2 cellular contexts compared by ENCODE assay signal in the genomic region with DNA sequence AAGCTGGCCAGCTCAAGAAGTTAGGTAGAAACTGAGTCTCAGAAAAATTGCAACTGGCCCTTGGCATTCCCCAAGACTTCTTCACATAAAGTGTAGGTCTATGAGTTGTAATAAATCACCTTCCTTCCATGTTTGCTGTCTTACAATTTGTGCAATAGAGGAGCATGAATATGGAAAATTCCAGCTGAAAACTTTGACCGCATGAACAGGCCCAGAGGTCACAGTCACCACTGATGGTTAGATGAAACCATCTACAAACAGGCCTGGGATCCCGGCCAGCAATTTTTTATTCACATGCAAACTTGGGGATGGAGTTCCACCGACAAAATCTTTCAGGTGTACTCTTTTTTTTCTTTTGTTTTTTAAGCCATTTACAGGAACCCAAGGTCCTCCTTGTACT.
TF ChIP-seq lines count a peak whose summit lies in the region.

No MANE protein-coding gene starts in this region.

TF ChIP-seq in liver, 16 proteins besides CTCF, POLR2A, EP300 and RAD21 (continued from another document):
- peak; percentile 32 for TF ChIP-seq NR2F2 (IDR thresholded peaks at IDR 0.05)
- TF ChIP-seq, protein P1, sequence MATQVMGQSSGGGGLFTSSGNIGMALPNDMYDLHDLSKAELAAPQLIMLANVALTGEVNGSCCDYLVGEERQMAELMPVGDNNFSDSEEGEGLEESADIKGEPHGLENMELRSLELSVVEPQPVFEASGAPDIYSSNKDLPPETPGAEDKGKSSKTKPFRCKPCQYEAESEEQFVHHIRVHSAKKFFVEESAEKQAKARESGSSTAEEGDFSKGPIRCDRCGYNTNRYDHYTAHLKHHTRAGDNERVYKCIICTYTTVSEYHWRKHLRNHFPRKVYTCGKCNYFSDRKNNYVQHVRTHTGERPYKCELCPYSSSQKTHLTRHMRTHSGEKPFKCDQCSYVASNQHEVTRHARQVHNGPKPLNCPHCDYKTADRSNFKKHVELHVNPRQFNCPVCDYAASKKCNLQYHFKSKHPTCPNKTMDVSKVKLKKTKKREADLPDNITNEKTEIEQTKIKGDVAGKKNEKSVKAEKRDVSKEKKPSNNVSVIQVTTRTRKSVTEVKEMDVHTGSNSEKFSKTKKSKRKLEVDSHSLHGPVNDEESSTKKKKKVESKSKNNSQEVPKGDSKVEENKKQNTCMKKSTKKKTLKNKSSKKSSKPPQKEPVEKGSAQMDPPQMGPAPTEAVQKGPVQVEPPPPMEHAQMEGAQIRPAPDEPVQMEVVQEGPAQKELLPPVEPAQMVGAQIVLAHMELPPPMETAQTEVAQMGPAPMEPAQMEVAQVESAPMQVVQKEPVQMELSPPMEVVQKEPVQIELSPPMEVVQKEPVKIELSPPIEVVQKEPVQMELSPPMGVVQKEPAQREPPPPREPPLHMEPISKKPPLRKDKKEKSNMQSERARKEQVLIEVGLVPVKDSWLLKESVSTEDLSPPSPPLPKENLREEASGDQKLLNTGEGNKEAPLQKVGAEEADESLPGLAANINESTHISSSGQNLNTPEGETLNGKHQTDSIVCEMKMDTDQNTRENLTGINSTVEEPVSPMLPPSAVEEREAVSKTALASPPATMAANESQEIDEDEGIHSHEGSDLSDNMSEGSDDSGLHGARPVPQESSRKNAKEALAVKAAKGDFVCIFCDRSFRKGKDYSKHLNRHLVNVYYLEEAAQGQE (IDR thresholded peaks at IDR 0.05) = peak; percentile 25
- TF ChIP-seq, protein P2, sequence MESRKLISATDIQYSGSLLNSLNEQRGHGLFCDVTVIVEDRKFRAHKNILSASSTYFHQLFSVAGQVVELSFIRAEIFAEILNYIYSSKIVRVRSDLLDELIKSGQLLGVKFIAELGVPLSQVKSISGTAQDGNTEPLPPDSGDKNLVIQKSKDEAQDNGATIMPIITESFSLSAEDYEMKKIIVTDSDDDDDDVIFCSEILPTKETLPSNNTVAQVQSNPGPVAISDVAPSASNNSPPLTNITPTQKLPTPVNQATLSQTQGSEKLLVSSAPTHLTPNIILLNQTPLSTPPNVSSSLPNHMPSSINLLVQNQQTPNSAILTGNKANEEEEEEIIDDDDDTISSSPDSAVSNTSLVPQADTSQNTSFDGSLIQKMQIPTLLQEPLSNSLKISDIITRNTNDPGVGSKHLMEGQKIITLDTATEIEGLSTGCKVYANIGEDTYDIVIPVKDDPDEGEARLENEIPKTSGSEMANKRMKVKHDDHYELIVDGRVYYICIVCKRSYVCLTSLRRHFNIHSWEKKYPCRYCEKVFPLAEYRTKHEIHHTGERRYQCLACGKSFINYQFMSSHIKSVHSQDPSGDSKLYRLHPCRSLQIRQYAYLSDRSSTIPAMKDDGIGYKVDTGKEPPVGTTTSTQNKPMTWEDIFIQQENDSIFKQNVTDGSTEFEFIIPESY (IDR thresholded peaks at IDR 0.05) = peak; percentile 56
- peak in 1 of 2 donors; percentile 13 for TF ChIP-seq GABPA (IDR thresholded peaks at IDR 0.05 in 1 of 2, conservative IDR thresholded peaks at IDR 0.05 in 1 of 2)

TF ChIP-seq in HepG2, 621 proteins besides CTCF, POLR2A, EP300 and RAD21 (continued from another document):
- TF ChIP-seq, protein P3, sequence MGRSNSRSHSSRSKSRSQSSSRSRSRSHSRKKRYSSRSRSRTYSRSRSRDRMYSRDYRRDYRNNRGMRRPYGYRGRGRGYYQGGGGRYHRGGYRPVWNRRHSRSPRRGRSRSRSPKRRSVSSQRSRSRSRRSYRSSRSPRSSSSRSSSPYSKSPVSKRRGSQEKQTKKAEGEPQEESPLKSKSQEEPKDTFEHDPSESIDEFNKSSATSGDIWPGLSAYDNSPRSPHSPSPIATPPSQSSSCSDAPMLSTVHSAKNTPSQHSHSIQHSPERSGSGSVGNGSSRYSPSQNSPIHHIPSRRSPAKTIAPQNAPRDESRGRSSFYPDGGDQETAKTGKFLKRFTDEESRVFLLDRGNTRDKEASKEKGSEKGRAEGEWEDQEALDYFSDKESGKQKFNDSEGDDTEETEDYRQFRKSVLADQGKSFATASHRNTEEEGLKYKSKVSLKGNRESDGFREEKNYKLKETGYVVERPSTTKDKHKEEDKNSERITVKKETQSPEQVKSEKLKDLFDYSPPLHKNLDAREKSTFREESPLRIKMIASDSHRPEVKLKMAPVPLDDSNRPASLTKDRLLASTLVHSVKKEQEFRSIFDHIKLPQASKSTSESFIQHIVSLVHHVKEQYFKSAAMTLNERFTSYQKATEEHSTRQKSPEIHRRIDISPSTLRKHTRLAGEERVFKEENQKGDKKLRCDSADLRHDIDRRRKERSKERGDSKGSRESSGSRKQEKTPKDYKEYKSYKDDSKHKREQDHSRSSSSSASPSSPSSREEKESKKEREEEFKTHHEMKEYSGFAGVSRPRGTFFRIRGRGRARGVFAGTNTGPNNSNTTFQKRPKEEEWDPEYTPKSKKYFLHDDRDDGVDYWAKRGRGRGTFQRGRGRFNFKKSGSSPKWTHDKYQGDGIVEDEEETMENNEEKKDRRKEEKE (IDR thresholded peaks at IDR 0.05) = no peak
- TF ChIP-seq, protein P4, sequence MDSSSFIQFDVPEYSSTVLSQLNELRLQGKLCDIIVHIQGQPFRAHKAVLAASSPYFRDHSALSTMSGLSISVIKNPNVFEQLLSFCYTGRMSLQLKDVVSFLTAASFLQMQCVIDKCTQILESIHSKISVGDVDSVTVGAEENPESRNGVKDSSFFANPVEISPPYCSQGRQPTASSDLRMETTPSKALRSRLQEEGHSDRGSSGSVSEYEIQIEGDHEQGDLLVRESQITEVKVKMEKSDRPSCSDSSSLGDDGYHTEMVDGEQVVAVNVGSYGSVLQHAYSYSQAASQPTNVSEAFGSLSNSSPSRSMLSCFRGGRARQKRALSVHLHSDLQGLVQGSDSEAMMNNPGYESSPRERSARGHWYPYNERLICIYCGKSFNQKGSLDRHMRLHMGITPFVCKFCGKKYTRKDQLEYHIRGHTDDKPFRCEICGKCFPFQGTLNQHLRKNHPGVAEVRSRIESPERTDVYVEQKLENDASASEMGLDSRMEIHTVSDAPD (CRISPR knock-in tag; IDR thresholded peaks at IDR 0.05) = no peak
- TF ChIP-seq ZNF510 (CRISPR knock-in tag; IDR thresholded peaks at IDR 0.05; ENCODE audit: low read depth) (no peak), HMG20B (CRISPR knock-in tag; conservative IDR thresholded peaks at IDR 0.05) (no peak), ZNF616 (CRISPR knock-in tag; IDR thresholded peaks at IDR 0.05; ENCODE audit: low read depth) (no peak), SRF (IDR thresholded peaks at IDR 0.05; ENCODE audit: low read depth, low read length) (no peak), POGZ (CRISPR knock-in tag; IDR thresholded peaks at IDR 0.05) (no peak), ZNF260 (CRISPR knock-in tag; IDR thresholded peaks at IDR 0.05; ENCODE audit: borderline replicate concordance, low read depth) (no peak), ZNF329 (CRISPR knock-in tag; IDR thresholded peaks at IDR 0.05; ENCODE audit: low read depth) (no peak), HNRNPLL (IDR thresholded peaks at IDR 0.05; ENCODE audit: low read depth, low read length, poor library complexity, severe bottlenecking) (no peak), SNRNP70 (IDR thresholded peaks at IDR 0.05; ENCODE audit: low read depth, low read length) (no peak)
- TF ChIP-seq, protein P5, sequence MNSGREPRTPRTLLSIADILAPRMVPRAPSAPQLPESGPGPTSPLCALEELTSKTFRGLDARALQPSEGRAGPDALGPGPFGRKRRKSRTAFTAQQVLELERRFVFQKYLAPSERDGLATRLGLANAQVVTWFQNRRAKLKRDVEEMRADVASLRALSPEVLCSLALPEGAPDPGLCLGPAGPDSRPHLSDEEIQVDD (CRISPR knock-in tag; IDR thresholded peaks at IDR 0.05; ENCODE audit: borderline replicate concordance) = no peak
- TF ChIP-seq, protein P6, sequence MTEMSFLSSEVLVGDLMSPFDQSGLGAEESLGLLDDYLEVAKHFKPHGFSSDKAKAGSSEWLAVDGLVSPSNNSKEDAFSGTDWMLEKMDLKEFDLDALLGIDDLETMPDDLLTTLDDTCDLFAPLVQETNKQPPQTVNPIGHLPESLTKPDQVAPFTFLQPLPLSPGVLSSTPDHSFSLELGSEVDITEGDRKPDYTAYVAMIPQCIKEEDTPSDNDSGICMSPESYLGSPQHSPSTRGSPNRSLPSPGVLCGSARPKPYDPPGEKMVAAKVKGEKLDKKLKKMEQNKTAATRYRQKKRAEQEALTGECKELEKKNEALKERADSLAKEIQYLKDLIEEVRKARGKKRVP (CRISPR knock-in tag; IDR thresholded peaks at IDR 0.05) = no peak
- TF ChIP-seq, protein P7, sequence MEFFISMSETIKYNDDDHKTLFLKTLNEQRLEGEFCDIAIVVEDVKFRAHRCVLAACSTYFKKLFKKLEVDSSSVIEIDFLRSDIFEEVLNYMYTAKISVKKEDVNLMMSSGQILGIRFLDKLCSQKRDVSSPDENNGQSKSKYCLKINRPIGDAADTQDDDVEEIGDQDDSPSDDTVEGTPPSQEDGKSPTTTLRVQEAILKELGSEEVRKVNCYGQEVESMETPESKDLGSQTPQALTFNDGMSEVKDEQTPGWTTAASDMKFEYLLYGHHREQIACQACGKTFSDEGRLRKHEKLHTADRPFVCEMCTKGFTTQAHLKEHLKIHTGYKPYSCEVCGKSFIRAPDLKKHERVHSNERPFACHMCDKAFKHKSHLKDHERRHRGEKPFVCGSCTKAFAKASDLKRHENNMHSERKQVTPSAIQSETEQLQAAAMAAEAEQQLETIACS (CRISPR knock-in tag; IDR thresholded peaks at IDR 0.05) = no peak
